9 cellular contexts compared by ENCODE assay signal in genomic region chr7:142797342-142797798, GRCh38. TPM values are rescaled to one million over a fixed set of nuclear protein-coding genes. Genes with fewer than 3 reads are reported as not detected.
DNase-seq lines count a peak whose midpoint lies in the region; ATAC-seq and TF ChIP-seq lines count a peak whose summit lies in the region.
"Had no signal": no experiment of that assay in that cellular context is flagged by ENCODE, and none has a peak within 500 bp of the region (broad histone marks: within the 10 kb centered on the region; RNA-seq: fewer than 3 reads in every experiment).

No MANE protein-coding gene starts in this region.

- peaks cover 2 to 4% of the 10 kb centered on the region in 2 donors for H3K4me1 ChIP-seq in mucosa of rectum (ENCODE audit: control insufficient read depth in 2 of 2, insufficient read depth in 2 of 2, low read length in 2 of 2)

- H3K36me3 Mint-ChIP-seq in brain = no peaks in the 10 kb centered on the region

- TF ChIP-seq CTCF in brain (conservative IDR thresholded peaks at IDR 0.05) = no peak

- H3K9me3 Mint-ChIP-seq in brain = no peaks in the 10 kb centered on the region

- no peaks in the 10 kb centered on the region for H3K36me3 ChIP-seq in mucosa of rectum (ENCODE audit: control insufficient read depth in 2 of 2, insufficient read depth in 2 of 2, low read length in 2 of 2)

- H3K27me3 Mint-ChIP-seq in brain = peaks cover 81% of the 10 kb centered on the region

- peaks cover 24 to 51% of the 10 kb centered on the region in 2 donors for H3K27me3 ChIP-seq in mucosa of rectum (ENCODE audit: control insufficient read depth in 2 of 2, insufficient read depth in 2 of 2, low read length in 2 of 2)

- H3K27ac ChIP-seq in mucosa of rectum (ENCODE audit: low read depth in 2 of 2, low read length in 2 of 2) = peak overlapping the region; percentile 70 to 84
- H3K27ac ChIP-seq: SK-N-MC had no signal

- no peaks in the 10 kb centered on the region for H3K9me3 ChIP-seq in mucosa of rectum (ENCODE audit: control insufficient read depth in 2 of 2, low read length in 2 of 2)

- H3K9ac ChIP-seq in mucosa of rectum (ENCODE audit: low read depth in 1 of 2, low read length in 2 of 2) = peak overlapping the region; percentile 28 to 68

- peaks cover 15% of the 10 kb centered on the region for H3K4me1 Mint-ChIP-seq in brain

- peak overlapping the region; percentile 75 to 84 (median 79) for H3K4me3 Mint-ChIP-seq in brain

- peak overlapping the region; percentile 50 to 70 for H3K4me3 ChIP-seq in mucosa of rectum (ENCODE audit: low read length in 2 of 2)
- H3K4me3 ChIP-seq: SK-N-MC had no signal

- ATAC-seq in GM19463 (IDR thresholded peaks at IDR 0.05; ENCODE audit: unreplicated experiment) (peak; percentile 40), HG03175 (IDR thresholded peaks at IDR 0.05; ENCODE audit: unreplicated experiment) (peak; percentile 37)

- DNase-seq in middle frontal gyrus (ENCODE audit: extremely low spot score, low spot score) = no peak
- no peak for DNase-seq in NCI-H1105 (lab: John Stamatoyannopoulos, UW)
- DNase-seq in NCI-H2107 treated with DMSO at 0.1 percent for 48 hours (lab: John Stamatoyannopoulos, UW; ENCODE audit: unreplicated experiment) = no peak
- DNase-seq in DMS79 (lab: John Stamatoyannopoulos, UW) = no peak

- no peak overlapping the region for H3K27ac Mint-ChIP-seq in brain

RNA-seq across cellular contexts. Expression of gene PRSS2, which starts 26.6 kb away (rescaled TPM):
- not detected for polyA plus RNA-seq in brain (ENCODE audit: insufficient read depth, low read depth, low replicate concordance)

RNA-seq across cellular contexts. Expression of gene PRSS1, which starts 48.1 kb away (rescaled TPM):
- polyA plus RNA-seq in brain (ENCODE audit: insufficient read depth, low read depth, low replicate concordance) = not detected

RNA-seq across cellular contexts. Expression of gene EPHB6, which starts 57.5 kb away (rescaled TPM):
- 74.6 TPM for polyA plus RNA-seq in brain (ENCODE audit: insufficient read depth, low read depth, low replicate concordance)
